ENCODE assay signal across 1 cellular context in genomic region chr22:20015971-20016733, GRCh38.
TF ChIP-seq lines count a peak whose summit lies in the region.

No MANE protein-coding gene starts in this region.

TF ChIP-seq in HepG2, 621 proteins besides CTCF, POLR2A, EP300 and RAD21 (continued from another document):
- TF ChIP-seq PBX3 (CRISPR knock-in tag; IDR thresholded peaks at IDR 0.05; ENCODE audit: borderline replicate concordance), result no peak
- TF ChIP-seq FOXK2 (IDR thresholded peaks at IDR 0.05), result no peak
- no peak for TF ChIP-seq SP5 (CRISPR knock-in tag; IDR thresholded peaks at IDR 0.05; ENCODE audit: borderline replicate concordance, low read depth)
- TF ChIP-seq CBFB (CRISPR knock-in tag; IDR thresholded peaks at IDR 0.05), result no peak
- no peak for TF ChIP-seq ZNF329 (CRISPR knock-in tag; IDR thresholded peaks at IDR 0.05; ENCODE audit: low read depth)
- no peak for TF ChIP-seq PTBP1 (IDR thresholded peaks at IDR 0.05; ENCODE audit: low read depth, low read length, poor library complexity, severe bottlenecking)
- no peak for TF ChIP-seq ZNF614 (CRISPR knock-in tag; IDR thresholded peaks at IDR 0.05; ENCODE audit: borderline replicate concordance)
- no peak for TF ChIP-seq ZFP62 (CRISPR knock-in tag; IDR thresholded peaks at IDR 0.05)
- no peak for TF ChIP-seq DZIP1 (CRISPR knock-in tag; IDR thresholded peaks at IDR 0.05)
- TF ChIP-seq ARHGAP35 (CRISPR knock-in tag; IDR thresholded peaks at IDR 0.05; ENCODE audit: borderline replicate concordance), result no peak
- no peak for TF ChIP-seq ADNP (CRISPR knock-in tag; IDR thresholded peaks at IDR 0.05)
- TF ChIP-seq GTF2F1 (IDR thresholded peaks at IDR 0.05; ENCODE audit: low read length), result no peak
- no peak for TF ChIP-seq ZXDC (CRISPR knock-in tag; IDR thresholded peaks at IDR 0.05)
- TF ChIP-seq MEIS1 (CRISPR knock-in tag; IDR thresholded peaks at IDR 0.05; ENCODE audit: borderline replicate concordance), result no peak
- TF ChIP-seq ATF7-NPFF (CRISPR knock-in tag; IDR thresholded peaks at IDR 0.05; ENCODE audit: low read depth), result no peak
- TF ChIP-seq GPN1 (CRISPR knock-in tag; IDR thresholded peaks at IDR 0.05; ENCODE audit: borderline replicate concordance), result no peak
- no peak for TF ChIP-seq ZNF75D (CRISPR knock-in tag; IDR thresholded peaks at IDR 0.05; ENCODE audit: borderline replicate concordance)
- TF ChIP-seq GATAD1 (CRISPR knock-in tag; IDR thresholded peaks at IDR 0.05), result no peak
- peak; percentile 63; the same call in 1 of the 2 replicates for TF ChIP-seq ETS1 (CRISPR knock-in tag; IDR thresholded peaks at IDR 0.05)
- TF ChIP-seq SMARCC2 (IDR thresholded peaks at IDR 0.05), result no peak
- TF ChIP-seq ZIK1 (CRISPR knock-in tag; IDR thresholded peaks at IDR 0.05; ENCODE audit: borderline replicate concordance, low read depth), result no peak
- TF ChIP-seq GLI4 (CRISPR knock-in tag; IDR thresholded peaks at IDR 0.05; ENCODE audit: borderline replicate concordance), result no peak
- no peak; the same call in 1 of the 2 replicates for TF ChIP-seq PITX1 (CRISPR knock-in tag; IDR thresholded peaks at IDR 0.05)
- TF ChIP-seq KLF13 (CRISPR knock-in tag; IDR thresholded peaks at IDR 0.05), result no peak
- no peak for TF ChIP-seq ZNF556 (CRISPR knock-in tag; IDR thresholded peaks at IDR 0.05; ENCODE audit: borderline replicate concordance)
- TF ChIP-seq NONO (IDR thresholded peaks at IDR 0.05), result no peak
- no peak; the same call in 1 of the 2 replicates for TF ChIP-seq NONO (CRISPR knock-in tag; conservative IDR thresholded peaks at IDR 0.05)
- no peak for TF ChIP-seq STAT5B (CRISPR knock-in tag; IDR thresholded peaks at IDR 0.05)
- no peak for TF ChIP-seq NFYB (CRISPR knock-in tag; IDR thresholded peaks at IDR 0.05)
- 0 out of 2 replicates have a peak, but pooled peaks have one; percentile 23 for TF ChIP-seq AKNA (CRISPR knock-in tag; IDR thresholded peaks at IDR 0.05; ENCODE audit: borderline replicate concordance)
- peak; percentile 52; the same call in 1 of the 3 replicates for TF ChIP-seq MXI1 (IDR thresholded peaks at IDR 0.05; ENCODE audit: borderline replicate concordance, low read depth, low read length)
- TF ChIP-seq TAF1 (CRISPR knock-in tag; IDR thresholded peaks at IDR 0.05), result peak; percentile 35; the same call in 1 of the 2 replicates
- TF ChIP-seq ZNF501 (CRISPR knock-in tag; IDR thresholded peaks at IDR 0.05), result no peak
- TF ChIP-seq DDIT3 (CRISPR knock-in tag; IDR thresholded peaks at IDR 0.05), result no peak
- TF ChIP-seq THAP7 (CRISPR knock-in tag; IDR thresholded peaks at IDR 0.05), result no peak
- TF ChIP-seq ZNF460 (CRISPR knock-in tag; IDR thresholded peaks at IDR 0.05; ENCODE audit: borderline replicate concordance), result no peak
- no peak for TF ChIP-seq NFIC (IDR thresholded peaks at IDR 0.05; ENCODE audit: low read length)
- TF ChIP-seq CSRNP1 (CRISPR knock-in tag; IDR thresholded peaks at IDR 0.05), result no peak
- TF ChIP-seq ZNF652 (CRISPR knock-in tag; IDR thresholded peaks at IDR 0.05; ENCODE audit: borderline replicate concordance, low read depth), result no peak
- TF ChIP-seq CENPT (CRISPR knock-in tag; IDR thresholded peaks at IDR 0.05; ENCODE audit: low read depth), result no peak
- TF ChIP-seq ETV6 (CRISPR knock-in tag; conservative IDR thresholded peaks at IDR 0.05), result no peak
- TF ChIP-seq MEIS2 (CRISPR knock-in tag; IDR thresholded peaks at IDR 0.05), result no peak
- no peak for TF ChIP-seq REXO4 (CRISPR knock-in tag; IDR thresholded peaks at IDR 0.05; ENCODE audit: borderline replicate concordance)
- no peak for TF ChIP-seq RAD51 (IDR thresholded peaks at IDR 0.05; ENCODE audit: borderline replicate concordance)
- TF ChIP-seq MTA1 (CRISPR knock-in tag; IDR thresholded peaks at IDR 0.05; ENCODE audit: borderline replicate concordance), result peak; percentile 40; the same call in 1 of the 2 replicates
